1 cellular context compared by ENCODE assay signal in genomic region chr17:42273474-42274272, GRCh38.
TF ChIP-seq lines count a peak whose summit lies in the region.

No MANE protein-coding gene starts in this region.

TF ChIP-seq in H1, 55 proteins besides CTCF, POLR2A, EP300 and RAD21:
- TF ChIP-seq CHD1 (IDR thresholded peaks at IDR 0.05; ENCODE audit: low read depth, low read length) (no peak), RNF2 (IDR thresholded peaks at IDR 0.05; ENCODE audit: borderline replicate concordance, low read depth, low read length, missing control alignments, poor library complexity, severe bottlenecking) (no peak), SIX5 (IDR thresholded peaks at IDR 0.05; ENCODE audit: low read depth, low read length) (no peak), SP4 (IDR thresholded peaks at IDR 0.05; ENCODE audit: low read length) (no peak), ZNF274 (IDR thresholded peaks at IDR 0.05; ENCODE audit: borderline replicate concordance, extremely low read depth, low read length) (no peak), CBX5 (IDR thresholded peaks at IDR 0.05; ENCODE audit: low read depth, low read length) (no peak), SP1 (IDR thresholded peaks at IDR 0.05; ENCODE audit: low read depth, low read length) (no peak), ASH2L (IDR thresholded peaks at IDR 0.05; ENCODE audit: low read length) (no peak), NRF1 (IDR thresholded peaks at IDR 0.05; ENCODE audit: low read depth, low read length) (no peak), SIN3A (conservative IDR thresholded peaks at IDR 0.05 in 1 of 2, IDR thresholded peaks at IDR 0.05 in 1 of 2; ENCODE audit: low read depth in 1 of 2, low read length in 2 of 2) (no peak), TAF7 (optimal IDR thresholded peaks at IDR 0.05; ENCODE audit: borderline replicate concordance, low read depth, low read length) (no peak)
TF ChIP-seq in H1: peak in this region for 0.
